14 cellular contexts compared by ENCODE assay signal in the genomic region with DNA sequence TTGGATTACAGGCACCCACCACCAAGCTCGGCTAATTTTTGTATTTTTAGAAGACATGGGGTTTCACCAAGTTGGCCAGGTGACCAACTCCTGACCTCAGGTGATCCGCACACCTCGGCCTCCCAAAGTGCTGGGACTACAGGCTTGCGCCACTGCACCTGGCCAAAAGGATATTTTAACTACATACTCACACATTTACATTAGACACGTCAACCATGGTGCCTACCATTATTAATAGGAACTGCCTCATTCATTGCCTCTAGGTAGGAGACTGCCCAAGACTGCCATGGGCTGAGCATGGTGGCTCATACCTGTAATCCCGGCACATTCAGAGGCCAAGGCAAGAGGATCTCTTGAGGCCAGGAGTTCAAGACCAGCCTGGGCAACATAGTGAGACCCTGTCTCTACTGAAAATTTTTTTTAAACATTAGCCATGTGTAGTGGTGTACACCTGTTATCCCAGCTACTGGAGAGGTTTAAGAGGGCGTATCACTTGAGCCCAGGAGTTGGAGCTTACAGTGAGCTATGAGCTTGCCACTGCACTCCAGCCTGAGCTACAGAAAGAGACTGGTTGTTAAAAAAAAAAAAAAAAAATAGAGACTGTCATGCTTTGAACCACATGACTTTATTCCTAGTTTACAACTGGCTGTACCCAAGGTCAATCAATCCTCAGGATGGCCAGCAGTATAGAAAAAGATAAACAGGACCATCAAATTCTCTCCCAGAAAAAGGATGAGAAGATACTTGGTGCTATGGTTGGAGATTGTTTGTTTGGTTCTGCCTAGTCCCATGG. TPM values are rescaled to one million over a fixed set of nuclear protein-coding genes. Genes with fewer than 3 reads are reported as not detected.
DNase-seq lines count a peak whose midpoint lies in the region; ATAC-seq and TF ChIP-seq lines count a peak whose summit lies in the region.
"Had no signal": no experiment of that assay in that cellular context is flagged by ENCODE, and none has a peak within 500 bp of the region (broad histone marks: within the 10 kb centered on the region; RNA-seq: fewer than 3 reads in every experiment).

No MANE protein-coding gene starts in this region.

- 96% methylated on average over 7 of the region's 7 CpGs for WGBS in mammary epithelial cell (ENCODE audit: low coverage, missing lambda C conversion rate)

- no peak overlapping the region for H3K4me3 Mint-ChIP-seq in MCF 10A (ENCODE audit: unreplicated experiment)
- no peak overlapping the region for H3K4me3 Mint-ChIP-seq in stimulated activated memory B cell treated with anti-CD40 and anti-IgM and Interleukin-4, amounts not matched to agents 10 μg/mL and 1 μg/mL and 100 μg/mL, for 72 hours
- H3K4me3 Mint-ChIP-seq: CD8-positive, alpha-beta T cell had no signal

- H3K79me2 ChIP-seq in mammary epithelial cell (ENCODE audit: insufficient read depth, low read length) (no peaks in the 10 kb centered on the region), MM.1S (ENCODE audit: low read length) (no peaks in the 10 kb centered on the region)

- CTCF ChIA-PET in mammary epithelial cell (lab: Charles Lee; ENCODE audit: low non-redundant PET) (no interaction called here), MCF 10A (lab: Yijun Ruan, JAX) (interaction anchor here (1.0 to 1.6 kb wide), 2 partner anchors 14 to 25 kb away, joined by 3 read pairs; no protein-coding TSS in a partner anchor)

- peaks cover 13% of the 10 kb centered on the region for H3K4me1 Mint-ChIP-seq in MCF 10A (ENCODE audit: insufficient read depth, unreplicated experiment)
- peaks cover 25% of the 10 kb centered on the region for H3K4me1 Mint-ChIP-seq in stimulated activated memory B cell treated with anti-CD40 and anti-IgM and Interleukin-4, amounts not matched to agents 10 μg/mL and 1 μg/mL and 100 μg/mL, for 72 hours

- no peak overlapping the region for H3K4me2 ChIP-seq in mammary epithelial cell (ENCODE audit: insufficient read depth, low read depth, low read length)
- H3K4me2 ChIP-seq in MM.1S (ENCODE audit: low read depth, low read length) = peak overlapping the region; percentile 46

- H3K4me3 ChIP-seq in mammary epithelial cell (replicated peaks in 1 of 3; ENCODE audit: insufficient read depth in 1 of 3, low read depth in 2 of 3, low read length in 3 of 3) (no peak overlapping the region), MM.1S (ENCODE audit: low read length) (no peak overlapping the region)
- H3K4me3 ChIP-seq: adrenal gland had no signal

- H3K4me1 ChIP-seq in mammary epithelial cell (ENCODE audit: insufficient read depth, low read length) (peaks cover 21% of the 10 kb centered on the region), MM.1S (ENCODE audit: low read length) (peaks cover 19% of the 10 kb centered on the region)

- H3K9me3 Mint-ChIP-seq in MCF 10A (ENCODE audit: unreplicated experiment) = no peaks in the 10 kb centered on the region
- H3K9me3 Mint-ChIP-seq in stimulated activated memory B cell treated with anti-CD40 and anti-IgM and Interleukin-4, amounts not matched to agents 10 μg/mL and 1 μg/mL and 100 μg/mL, for 72 hours = peaks cover 3% of the 10 kb centered on the region
- H3K9me3 Mint-ChIP-seq: CD8-positive, alpha-beta T cell had no signal

- H3K27me3 ChIP-seq in mammary epithelial cell (ENCODE audit: insufficient read depth, low read length) (no peaks in the 10 kb centered on the region), MM.1S (replicated peaks; ENCODE audit: insufficient read depth, low read length) (no peaks in the 10 kb centered on the region)
- H3K27me3 ChIP-seq: adrenal gland, neutrophil had no signal

- DNase-seq in mammary epithelial cell = no peak
- no peak for DNase-seq in MCF 10A (ENCODE audit: unreplicated experiment)
- no peak for DNase-seq in MM.1S
- DNase-seq in epithelial cell of prostate (ENCODE audit: low read depth, low spot score) = no peak
- DNase-seq in HK-2 (ENCODE audit: unreplicated experiment) = no peak
- DNase-seq in NCI-H226 = no peak
- DNase-seq: activated CD4-positive, alpha-beta T cell treated with anti-CD3 and anti-CD28 coated beads, Interleukin-2, amount 50 U/mL, for 4 hours; CD8-positive, alpha-beta T cell; kidney; NCI-H526 treated with DMSO at 0.1 percent for 48 hours had no signal

- H4K20me1 ChIP-seq in mammary epithelial cell (ENCODE audit: insufficient read depth, low read length) = no peaks in the 10 kb centered on the region
- no peaks in the 10 kb centered on the region for H4K20me1 ChIP-seq in MM.1S (ENCODE audit: insufficient read depth, low read length)

- H3K36me3 ChIP-seq in mammary epithelial cell (ENCODE audit: insufficient read depth, low read length) (no peaks in the 10 kb centered on the region), MM.1S (replicated peaks; ENCODE audit: insufficient read depth, low read length) (no peaks in the 10 kb centered on the region)
- H3K36me3 ChIP-seq: adrenal gland, neutrophil had no signal

- H3K9ac ChIP-seq in mammary epithelial cell (ENCODE audit: insufficient read depth, low read length) (no peak overlapping the region), MM.1S (ENCODE audit: low read length) (no peak overlapping the region)

- H3K9me2 ChIP-seq in MM.1S (replicated peaks; ENCODE audit: insufficient read depth, low read length) = no peaks in the 10 kb centered on the region

- no peak for ATAC-seq in stimulated activated memory B cell treated with anti-CD40 and anti-IgM and Interleukin-4, amounts not matched to agents 10 μg/mL and 1 μg/mL and 100 μg/mL, for 72 hours
- ATAC-seq in GM19324 (IDR thresholded peaks at IDR 0.05; ENCODE audit: low FRiP score, unreplicated experiment) = no peak
- ATAC-seq: CD8-positive, alpha-beta T cell had no signal

- no peaks in the 10 kb centered on the region for H3K9me3 ChIP-seq in mammary epithelial cell (replicated peaks; ENCODE audit: insufficient read depth, low read length)
- H3K9me3 ChIP-seq in MM.1S (replicated peaks; ENCODE audit: insufficient read depth, low read length) = no peaks in the 10 kb centered on the region
- H3K9me3 ChIP-seq: adrenal gland, neutrophil had no signal

- dilution Hi-C loops in mammary epithelial cell (cut with HindIII; ENCODE audit: low sequenced_read_pairs) = no loop called here

- intact Hi-C loops in mammary epithelial cell (cut with micrococcal nuclease) (no loop called here), MCF 10A (cut with micrococcal nuclease) (no loop called here)

- in situ Hi-C loops in mammary epithelial cell (cut with MboI; ENCODE audit: low sequenced_read_pairs in 2 of 2) = no loop called here

- H3K36me3 Mint-ChIP-seq in MCF 10A (ENCODE audit: insufficient read depth, unreplicated experiment) = no peaks in the 10 kb centered on the region
- H3K36me3 Mint-ChIP-seq in stimulated activated memory B cell treated with anti-CD40 and anti-IgM and Interleukin-4, amounts not matched to agents 10 μg/mL and 1 μg/mL and 100 μg/mL, for 72 hours = no peaks in the 10 kb centered on the region
- H3K36me3 Mint-ChIP-seq: CD8-positive, alpha-beta T cell had no signal

- H3F3A ChIP-seq in MM.1S (ENCODE audit: insufficient read depth, low read length) = no peaks in the 10 kb centered on the region

- H3K27me3 Mint-ChIP-seq in MCF 10A (ENCODE audit: insufficient read depth, unreplicated experiment) = no peaks in the 10 kb centered on the region
- H3K27me3 Mint-ChIP-seq in stimulated activated memory B cell treated with anti-CD40 and anti-IgM and Interleukin-4, amounts not matched to agents 10 μg/mL and 1 μg/mL and 100 μg/mL, for 72 hours = no peaks in the 10 kb centered on the region

- no peak overlapping the region for H3K27ac Mint-ChIP-seq in MCF 10A (ENCODE audit: low read depth, unreplicated experiment)
- H3K27ac Mint-ChIP-seq in stimulated activated memory B cell treated with anti-CD40 and anti-IgM and Interleukin-4, amounts not matched to agents 10 μg/mL and 1 μg/mL and 100 μg/mL, for 72 hours = peak overlapping the region; percentile 77
- H3K27ac Mint-ChIP-seq: CD8-positive, alpha-beta T cell had no signal

- TF ChIP-seq CTCF in mammary epithelial cell (conservative IDR thresholded peaks at IDR 0.05 in 1 of 2, IDR thresholded peaks at IDR 0.05 in 1 of 2; ENCODE audit: extremely low read depth in 1 of 2, insufficient read depth in 1 of 2, low read depth in 1 of 2, low read length in 2 of 2) = no peak
- TF ChIP-seq CTCF in MCF 10A (IDR thresholded peaks at IDR 0.05; ENCODE audit: unreplicated experiment) = no peak
- no peak for TF ChIP-seq CTCF in MM.1S (IDR thresholded peaks at IDR 0.05; ENCODE audit: low read length)

- H3K27ac ChIP-seq in mammary epithelial cell (ENCODE audit: insufficient read depth, low read depth, low read length) (no peak overlapping the region), MM.1S (ENCODE audit: low read length) (no peak overlapping the region), epithelial cell of prostate (peak overlapping the region; percentile 60)

- POLR2A ChIA-PET in MCF 10A (lab: Yijun Ruan, JAX) = no interaction called here

- BruUV-seq in mammary epithelial cell (replicated peaks; lab: Mats Ljungman, UMichigan) = no TSS peak
- no TSS peak for BruUV-seq in MCF 10A (replicated peaks; lab: Mats Ljungman, UMichigan)

- H2AFZ ChIP-seq in mammary epithelial cell (ENCODE audit: low read depth, low read length) (peak overlapping the region; percentile 38), MM.1S (ENCODE audit: low read length) (peak overlapping the region; percentile 89)

RNA-seq across cellular contexts. Expression of a gene that starts 31.1 kb away (rescaled TPM):
- total RNA-seq in mammary epithelial cell = 10 to 100 TPM; 17.3 to 20.6 TPM
- polyA plus RNA-seq in mammary epithelial cell = 7.3 TPM
- polyA minus RNA-seq in mammary epithelial cell = 8.3 TPM
- 25.6 and 33.4 TPM in 2 replicates for total RNA-seq in MCF 10A (2022)
